19 cellular contexts compared by ENCODE assay signal in genomic region chr7:125908714-125909113, GRCh38.
"Had no signal": no experiment of that assay in that cellular context is flagged by ENCODE, and none has a peak within 500 bp of the region (broad histone marks: within the 10 kb centered on the region; RNA-seq: fewer than 3 reads in every experiment).

No MANE protein-coding gene starts in this region.

- H3K4me1 ChIP-seq: heart right ventricle, parathyroid adenoma, upper lobe of right lung had no signal

- H3K36me3 ChIP-seq: heart right ventricle, neutrophil, upper lobe of right lung, WERI-Rb-1 had no signal

- H2AFZ ChIP-seq: parathyroid adenoma had no signal

- H3K79me2 ChIP-seq: parathyroid adenoma had no signal

- ATAC-seq: activated CD8-positive, alpha-beta T cell treated with anti-CD3 and anti-CD28 coated beads, Interleukin-2, amount 10 ng/mL, durations not matched to agents 7 days and 5 days; heart right ventricle; left colon; right cardiac atrium; stimulated activated naive CD8-positive, alpha-beta T cell treated with anti-CD3 and anti-CD28 coated beads, Interleukin-15, Interleukin-2, amounts not matched to agents 100 U/mL and 50 U/mL, for 24 hours; upper lobe of right lung had no signal

- H3K27me3 ChIP-seq: heart right ventricle, neutrophil, upper lobe of right lung had no signal

- H3K9me3 ChIP-seq: neutrophil, upper lobe of right lung had no signal

- DNase-seq: activated CD4-positive, alpha-beta T cell treated with anti-CD3 and anti-CD28 coated beads, Interleukin-2, amount 50 U/mL, for 1 hour; activated CD4-positive, CD25-positive, alpha-beta regulatory T cell treated with anti-CD3 and anti-CD28 coated beads, Interleukin-2, amount 50 U/mL, for 72 hours; activated CD8-positive, alpha-beta T cell treated with anti-CD3 and anti-CD28 coated beads, Interleukin-2, amount 10 ng/mL, durations not matched to agents 7 days and 5 days; activated gamma-delta T cell; activated naive CD4-positive, alpha-beta T cell treated with anti-CD3 and anti-CD28 coated beads, Interleukin-2, amount 50 U/mL, for 16 hours; anterior cingulate cortex; effector CD4-positive, alpha-beta T cell; erythroblast; foreskin fibroblast; heart right ventricle; islet precursor cell; left colon; right cardiac atrium; stimulated activated CD4-positive, alpha-beta T cell treated with anti-CD3 and anti-CD28 coated beads, Interleukin-4, amount 100 ng/mL, for 4 hours; stimulated activated naive CD8-positive, alpha-beta T cell treated with anti-CD3 and anti-CD28 coated beads, Interleukin-15, Interleukin-2, amounts not matched to agents 100 U/mL and 50 U/mL, for 24 hours; upper lobe of right lung; WERI-Rb-1 had no signal

- H3K27ac ChIP-seq: heart right ventricle, neutrophil, parathyroid adenoma, upper lobe of right lung, WERI-Rb-1 had no signal

- H3K4me3 ChIP-seq: heart right ventricle, upper lobe of right lung had no signal

- H3K9ac ChIP-seq: parathyroid adenoma had no signal
